ENCODE assay signal across 24 cellular contexts in genomic region chrX:44506688-44507087, GRCh38.
"Had no signal": no experiment of that assay in that cellular context is flagged by ENCODE, and none has a peak within 500 bp of the region (broad histone marks: within the 10 kb centered on the region; RNA-seq: fewer than 3 reads in every experiment).

No MANE protein-coding gene starts in this region.

- H3K4me1 ChIP-seq: adrenal gland, breast epithelium, Peyer's patch had no signal

- H3K9me3 ChIP-seq: adrenal gland, breast epithelium, MG63, Peyer's patch had no signal

- H3K27ac ChIP-seq: adrenal gland, breast epithelium, Peyer's patch had no signal

- H3K27me3 ChIP-seq: MG63, Peyer's patch had no signal

- H3K4me3 ChIP-seq: adrenal gland, breast epithelium, MG63, Peyer's patch had no signal

- ATAC-seq: activated CD8-positive, alpha-beta memory T cell treated with anti-CD3 and anti-CD28 coated beads, Interleukin-2, amount 10 ng/mL, durations not matched to agents 7 days and 5 days had no signal

- DNase-seq: activated B cell treated with CpG ODN at 0.5 μM for 24 hours; activated CD4-positive, alpha-beta T cell treated with anti-CD3 and anti-CD28 coated beads for 1 hour; activated CD4-positive, alpha-beta T cell treated with anti-CD3 and anti-CD28 coated beads, Interleukin-2, amount 10 ng/mL, durations not matched to agents 24 days and 14 days; activated gamma-delta T cell treated with Interleukin-2 at 50 U/mL for 16 hours; activated naive CD4-positive, alpha-beta T cell treated with anti-CD3 and anti-CD28 coated beads, Interleukin-2, amount 50 U/mL, for 16 hours; activated naive CD8-positive, alpha-beta T cell treated with anti-CD3 and anti-CD28 coated beads, Interleukin-2, amount 10 ng/mL, durations not matched to agents 7 days and 5 days; activated T-cell treated with anti-CD3 and anti-CD28 coated beads, Interleukin-2, amount 50 U/mL, for 4 hours; adrenal gland; anterior cingulate cortex; central memory CD4-positive, alpha-beta T cell; MG63; MV-4-11; NCI-H1092 treated with DMSO at 0.1 percent for 48 hours; NCI-H1417 treated with DMSO at 0.1 percent for 48 hours; NCI-H1694; NCI-H2029 treated with DMSO at 0.1 percent for 48 hours; NCI-H345; NCI-H510A; NCI-H526 treated with DMSO at 0.1 percent for 48 hours; NCI-H82; Peyer's patch; SHP77 treated with DMSO at 0.1 percent for 48 hours had no signal

- H3K36me3 ChIP-seq: adrenal gland, breast epithelium, MG63, Peyer's patch had no signal
